Comparison of ENCODE assay signal across 8 cellular contexts in genomic region chr10:17229967-17230682, GRCh38. TPM values are rescaled to one million over a fixed set of nuclear protein-coding genes. Genes with fewer than 3 reads are reported as not detected.
DNase-seq lines count a peak whose midpoint lies in the region; TF ChIP-seq lines count a peak whose summit lies in the region.

No MANE protein-coding gene starts in this region.

- no peak overlapping the region for H3K27ac ChIP-seq in iPS-18a (ENCODE audit: low read length)
- H3K27ac ChIP-seq in spleen = peak overlapping the region; percentile 93 to 100 (median 99)

- H3K9me3 ChIP-seq in Loucy (ENCODE audit: insufficient read depth, low read depth, low read length) = no peaks in the 10 kb centered on the region
- H3K9me3 ChIP-seq in iPS-18a (ENCODE audit: control insufficient read depth, low read depth, low read length) = no peaks in the 10 kb centered on the region
- H3K9me3 ChIP-seq in spleen = no peaks in the 10 kb centered on the region

- H3K27me3 ChIP-seq in H7 (ENCODE audit: control insufficient read depth, insufficient read depth, low read length) (peaks cover 24% of the 10 kb centered on the region; the same call in 1 of the 2 replicates), Loucy (ENCODE audit: insufficient read depth, low read length, poor library complexity, severe bottlenecking) (no peaks in the 10 kb centered on the region), iPS-18a (ENCODE audit: control insufficient read depth, insufficient read depth, low read length) (peaks cover 20% of the 10 kb centered on the region), spleen (replicated peaks in 1 of 7) (no peaks in the 10 kb centered on the region)

- WGBS in spleen, 5 donors = 0 to 1% (median 0%) methylated on average over 30 to 43 of the region's 43 CpGs

- intact Hi-C loops in spleen (cut with DNase I; ENCODE audit: low total_unique reads) = no loop called here

- H3K36me3 ChIP-seq in H7 (replicated peaks; ENCODE audit: control insufficient read depth, insufficient read depth, low read length) (peaks cover 16% of the 10 kb centered on the region), Loucy (ENCODE audit: insufficient read depth, low read length) (peaks cover 40% of the 10 kb centered on the region), iPS-18a (ENCODE audit: control insufficient read depth, low read depth, low read length) (peaks cover 38% of the 10 kb centered on the region), spleen (peaks cover 15 to 49% (median 42%) of the 10 kb centered on the region in 6 donors)

- peaks cover 17% of the 10 kb centered on the region for H3F3A ChIP-seq in Loucy (ENCODE audit: low read depth)

- TF ChIP-seq POLR2A in spleen (IDR thresholded peaks at IDR 0.05) = peak; percentile 22 to 57 (median 29)

- peaks cover 72% of the 10 kb centered on the region for H3K79me2 ChIP-seq in Loucy (ENCODE audit: insufficient read depth, low read length)

- H3K4me1 ChIP-seq in Loucy (ENCODE audit: insufficient read depth, low read length, poor library complexity, severe bottlenecking) (peaks cover 51% of the 10 kb centered on the region), iPS-18a (ENCODE audit: control insufficient read depth, low read depth, low read length) (peaks cover 20% of the 10 kb centered on the region), spleen (peaks cover 13 to 78% (median 67%) of the 10 kb centered on the region in 6 donors)

- H3K9ac ChIP-seq in Loucy (ENCODE audit: low read depth, low read length, poor library complexity, severe bottlenecking) (peak overlapping the region; percentile 99), iPS-18a (ENCODE audit: low read length) (peak overlapping the region; percentile 75)

- peaks cover 53% of the 10 kb centered on the region for H4K20me1 ChIP-seq in Loucy (ENCODE audit: insufficient read depth, low read length, poor library complexity, severe bottlenecking)

- in situ Hi-C loops in astrocyte of the cerebellum (cut with HindIII; ENCODE audit: low sequenced_read_pairs) = no loop called here

- H3K4me2 ChIP-seq in Loucy (ENCODE audit: low read depth, low read length, poor library complexity, severe bottlenecking) = peak overlapping the region; percentile 98

- peak overlapping the region; percentile 29; the same call in 1 of the 2 replicates for H2AFZ ChIP-seq in Loucy (ENCODE audit: low read length)

- TF ChIP-seq CTCF in GM12864 (IDR thresholded peaks at IDR 0.05; ENCODE audit: low read depth, low read length, missing control alignments) (peak; percentile 27), Loucy (conservative IDR thresholded peaks at IDR 0.05; ENCODE audit: low read length) (no peak), astrocyte of the cerebellum (IDR thresholded peaks at IDR 0.05; ENCODE audit: low read depth, low read length, missing control alignments) (no peak), spleen (IDR thresholded peaks at IDR 0.05 in 8 of 11, conservative IDR thresholded peaks at IDR 0.05 in 3 of 11) (peak in 6 of 11 experiments; percentile 40 to 70 (median 48))

- no peaks in the 10 kb centered on the region for H3K9me2 ChIP-seq in Loucy (replicated peaks; ENCODE audit: low read depth, low read length)

- H3K4me3 ChIP-seq in GM12864 (ENCODE audit: low read depth, low read length) = peak overlapping the region; percentile 59
- peak overlapping the region; percentile 93 for H3K4me3 ChIP-seq in H7 (ENCODE audit: insufficient read depth, low read depth, low read length)
- peak overlapping the region; percentile 91 for H3K4me3 ChIP-seq in Loucy (ENCODE audit: low read length, poor library complexity, severe bottlenecking)
- H3K4me3 ChIP-seq in astrocyte of the cerebellum (ENCODE audit: low read depth, low read length) = peak overlapping the region; percentile 86
- peak overlapping the region; percentile 76 for H3K4me3 ChIP-seq in iPS-18a (ENCODE audit: low read length)
- H3K4me3 ChIP-seq in spleen = peak overlapping the region; percentile 93 to 99 (median 96)

- DNase-seq in GM12864 (ENCODE audit: low read depth) (peak; percentile 89), H7 (peak; percentile 78), T-helper 2 cell (peak; percentile 67 to 96 (median 85)), astrocyte of the cerebellum (ENCODE audit: low read depth) (no peak), spleen (peak; percentile 98), NCI-H187 (lab: John Stamatoyannopoulos, UW) (no peak)

RNA-seq across cellular contexts. Expression of gene VIM, which starts 2.1 kb away (rescaled TPM):
- total RNA-seq in H7 (2014; rRNA removed; shearing (Covaris generic)) = 1,966 TPM in 2 replicates
- 1,000 to 10,000 TPM; 1,061 to 2,377 (median 1,594) TPM for total RNA-seq in spleen
- polyA plus RNA-seq in spleen = 100 to 1,000 TPM; 510 to 672 (median 660) TPM

RNA-seq across cellular contexts. Expression of gene TRDMT1, which starts 28.7 kb away (rescaled TPM):
- total RNA-seq in H7 (2014; rRNA removed; shearing (Covaris generic)) = 8.0 and 8.6 TPM in 2 replicates
- total RNA-seq in spleen = 10 to 100 TPM in 6 of 7 donors, 1 to 10 TPM in 1; 9.6 to 40.0 (median 16.3) TPM
- 1 to 10 TPM; 1.6 to 3.1 (median 2.3) TPM for polyA plus RNA-seq in spleen

Comparison
In these comparisons a context has a peak if more than half of its experiments do, and no peak if none do; other contexts are left out.
1. DNase-seq: peak in GM12864 (single experiment), H7 (single experiment), T-helper 2 cell (5 of 5) and spleen (single experiment); none in astrocyte of the cerebellum (single experiment) and NCI-H187 (0 of 2).
2. CTCF ChIP-seq: peak in GM12864 (single experiment) and spleen (6 of 11); none in Loucy (single experiment) and astrocyte of the cerebellum (single experiment).
3. Peak in every context shown above with its lines, with median percentiles within 50 percentile points of each other: H3K4me3 ChIP-seq.